ENCODE assay signal across 15 cellular contexts in genomic region chr15:96408591-96409183, GRCh38.
DNase-seq lines count a peak whose midpoint lies in the region; ATAC-seq and TF ChIP-seq lines count a peak whose summit lies in the region.
"Had no signal": no experiment of that assay in that cellular context is flagged by ENCODE, and none has a peak within 500 bp of the region (broad histone marks: within the 10 kb centered on the region; RNA-seq: fewer than 3 reads in every experiment).

No MANE protein-coding gene starts in this region.

- in situ Hi-C loops in gastrocnemius medialis (cut with MboI; ENCODE audit: low sequenced_read_pairs in 4 of 4): no loop called here

- peak; percentile 51 for ATAC-seq in GM23338
- ATAC-seq in gastrocnemius medialis: no peak
- no peak for ATAC-seq in aorta (ENCODE audit: low FRiP score)
- no peak for ATAC-seq in left colon
- ATAC-seq: activated CD4-positive, CD25-positive, alpha-beta regulatory T cell treated with anti-CD3 and anti-CD28 coated beads, Interleukin-2, amount 50 U/mL, for 24 hours had no signal

- no peak overlapping the region for H3K27ac ChIP-seq in GM23338 (ENCODE audit: low read depth)
- H3K27ac ChIP-seq in mesodermal cell (ENCODE audit: low read depth, low read length, severe bottlenecking): no peak overlapping the region
- no peak overlapping the region for H3K27ac ChIP-seq in gastrocnemius medialis
- H3K27ac ChIP-seq in aorta (ENCODE audit: low read depth in 1 of 2, low read length in 2 of 2): no peak overlapping the region
- H3K27ac ChIP-seq: parathyroid adenoma had no signal

- peaks cover 5% of the 10 kb centered on the region; the same call in 2 of the 3 replicates for H3K9me3 Mint-ChIP-seq in GM23338
- H3K9me3 Mint-ChIP-seq in brain: peaks cover 0 to 5% (median 0%) of the 10 kb centered on the region in 5 experiments

- no peaks in the 10 kb centered on the region for H3K9me3 ChIP-seq in mesodermal cell (ENCODE audit: control insufficient read depth, low read length)
- no peaks in the 10 kb centered on the region for H3K9me3 ChIP-seq in gastrocnemius medialis
- H3K9me3 ChIP-seq in aorta (ENCODE audit: control insufficient read depth, low read length): peaks cover 2% of the 10 kb centered on the region

- H3K4me3 ChIP-seq in GM23338 (peak overlapping the region; percentile 50), mesodermal cell (ENCODE audit: extremely low read depth, insufficient read depth, low read length, poor library complexity, severe bottlenecking) (peak overlapping the region; percentile 14), gastrocnemius medialis (peak overlapping the region; percentile 38 to 61 (median 44)), aorta (ENCODE audit: low read length in 2 of 2) (no peak overlapping the region)

- H3K4me1 ChIP-seq in GM23338 (ENCODE audit: insufficient read depth): peaks cover 41% of the 10 kb centered on the region; the same call in 1 of the 2 replicates
- peaks cover 7% of the 10 kb centered on the region for H3K4me1 ChIP-seq in mesodermal cell (ENCODE audit: control insufficient read depth, insufficient read depth, low read length, poor library complexity, severe bottlenecking)
- H3K4me1 ChIP-seq in gastrocnemius medialis: peaks cover 7 to 8% of the 10 kb centered on the region in 2 donors
- no peaks in the 10 kb centered on the region for H3K4me1 ChIP-seq in aorta (ENCODE audit: control insufficient read depth in 1 of 2, insufficient read depth in 2 of 2, low read length in 2 of 2)
- H3K4me1 ChIP-seq: parathyroid adenoma had no signal

- peak; percentile 50 for DNase-seq in GM23338 (ENCODE audit: low spot score)
- DNase-seq in gastrocnemius medialis: no peak
- DNase-seq in aorta: no peak
- no peak for DNase-seq in stimulated activated CD4-positive, alpha-beta T cell treated with anti-CD3 and anti-CD28 coated beads, Interleukin-15, amount 100 ng/mL, for 24 hours
- no peak for DNase-seq in left colon
- DNase-seq: activated effector memory CD4-positive, alpha-beta T cell treated with Interleukin-2 at 50 U/mL for 16 hours; cortex of kidney; erythroblast; HCEC 1CT; NCI-H2081; SHP77 had no signal

- TF ChIP-seq CTCF in GM23338 (conservative IDR thresholded peaks at IDR 0.05; ENCODE audit: low read depth in 2 of 2) (no peak), brain (conservative IDR thresholded peaks at IDR 0.05) (no peak), gastrocnemius medialis (IDR thresholded peaks at IDR 0.05 in 4 of 5, conservative IDR thresholded peaks at IDR 0.05 in 1 of 5) (no peak)

- H3K4me1 Mint-ChIP-seq in GM23338: peaks cover 15% of the 10 kb centered on the region
- peaks cover 37% of the 10 kb centered on the region for H3K4me1 Mint-ChIP-seq in brain

- H3K27me3 ChIP-seq in GM23338 (ENCODE audit: insufficient read depth) (peaks cover 100% of the 10 kb centered on the region), gastrocnemius medialis (peaks cover 63 to 73% (median 69%) of the 10 kb centered on the region in 3 donors), aorta (ENCODE audit: control insufficient read depth in 1 of 2, insufficient read depth in 2 of 2, low read length in 1 of 2) (peaks cover 0 to 5% of the 10 kb centered on the region in 2 donors)

- H3K4me2 ChIP-seq in GM23338: peak overlapping the region; percentile 74

- WGBS in mesodermal cell (ENCODE audit: insufficient coverage in 2 of 2), 2 experiments: 6 to 7% methylated on average over 11 to 19 of the region's 20 CpGs
- WGBS in aorta, 2 donors: 12 to 14% methylated on average over 20 of the region's 20 CpGs

- H3K27ac Mint-ChIP-seq in GM23338 (no peak overlapping the region), brain (peak overlapping the region in 2 of 5 experiments; percentile 80 to 88)

- H3K27me3 Mint-ChIP-seq in GM23338 (ENCODE audit: insufficient read depth, low read depth, poor library complexity) (peaks cover 86% of the 10 kb centered on the region), brain (peaks cover 98% of the 10 kb centered on the region)

- peaks cover 21% of the 10 kb centered on the region for H3F3A ChIP-seq in GM23338 (replicated peaks; ENCODE audit: low read depth)

- no peaks in the 10 kb centered on the region for H3K79me2 ChIP-seq in GM23338 (replicated peaks; ENCODE audit: insufficient read depth)
- H3K79me2 ChIP-seq: parathyroid adenoma had no signal

- intact Hi-C loops in gastrocnemius medialis (cut with DNase I; ENCODE audit: low total_unique reads) (no loop called here), aorta (cut with DNase I) (loop anchor here in 1 of 2 donors (5.0 kb wide), 1 partner anchor 51 kb away; no protein-coding TSS in a partner anchor), left colon (cut with DNase I, micrococcal nuclease) (no loop called here)

- H3K36me3 ChIP-seq in GM23338 (ENCODE audit: insufficient read depth): no peaks in the 10 kb centered on the region
- H3K36me3 ChIP-seq in mesodermal cell (ENCODE audit: control insufficient read depth, insufficient read depth, low read length): no peaks in the 10 kb centered on the region
- H3K36me3 ChIP-seq in gastrocnemius medialis: no peaks in the 10 kb centered on the region
- H3K36me3 ChIP-seq in aorta (ENCODE audit: control insufficient read depth in 1 of 2, insufficient read depth in 2 of 2, low read length in 1 of 2): no peaks in the 10 kb centered on the region

- H3K36me3 Mint-ChIP-seq in GM23338 (ENCODE audit: low read depth) (no peaks in the 10 kb centered on the region), brain (no peaks in the 10 kb centered on the region)

- H2AFZ ChIP-seq in GM23338: no peak overlapping the region
- H2AFZ ChIP-seq: parathyroid adenoma had no signal

- no peaks in the 10 kb centered on the region for H3K9me2 ChIP-seq in GM23338 (ENCODE audit: insufficient read depth)

- H3K4me3 Mint-ChIP-seq in GM23338 (peak overlapping the region; percentile 62), brain (peak overlapping the region; percentile 47 to 83 (median 74))

- H4K20me1 ChIP-seq in GM23338 (replicated peaks; ENCODE audit: insufficient read depth): peaks cover 30% of the 10 kb centered on the region

- no peak for TF ChIP-seq POLR2A in gastrocnemius medialis (IDR thresholded peaks at IDR 0.05)

TF ChIP-seq in GM23338, 12 proteins besides CTCF, POLR2A, EP300 and RAD21:
- TF ChIP-seq EZH2 (IDR thresholded peaks at IDR 0.05; ENCODE audit: low read depth, unreplicated experiment): peak; percentile 2
- no peak for TF ChIP-seq ETS1 (IDR thresholded peaks at IDR 0.05)
- no peak for TF ChIP-seq JUNB (IDR thresholded peaks at IDR 0.05; ENCODE audit: unreplicated experiment)

Comparison
In these comparisons a context has a peak if more than half of its experiments do, and no peak if none do; other contexts are left out.
1. H3K4me3 ChIP-seq: peak in GM23338 (single experiment), mesodermal cell (single experiment) and gastrocnemius medialis (4 of 4); none in aorta (0 of 2).